ENCODE assay signal across 1 cellular context in genomic region chr21:45265721-45266517, GRCh38.
TF ChIP-seq lines count a peak whose summit lies in the region.

No MANE protein-coding gene starts in this region.

TF ChIP-seq in IMR-90, 13 proteins besides CTCF, POLR2A, EP300 and RAD21 (continued from another document):
- TF ChIP-seq USF2 (IDR thresholded peaks at IDR 0.05; ENCODE audit: low read depth, low read length) (no peak), MXI1 (IDR thresholded peaks at IDR 0.05; ENCODE audit: borderline replicate concordance, low read depth, low read length) (no peak), NFE2L2 (IDR thresholded peaks at IDR 0.05; ENCODE audit: low read depth, low read length) (no peak), RFX5 (IDR thresholded peaks at IDR 0.05; ENCODE audit: low read depth, low read length) (no peak), MAFK (IDR thresholded peaks at IDR 0.05; ENCODE audit: low read depth, low read length) (no peak), SMC3 (IDR thresholded peaks at IDR 0.05; ENCODE audit: low read depth, low read length) (no peak), RCOR1 (IDR thresholded peaks at IDR 0.05; ENCODE audit: insufficient replicate concordance, low read length) (no peak)
TF ChIP-seq in IMR-90: peak in this region for 0.
